Comparison of ENCODE assay signal across 17 cellular contexts in the genomic region with DNA sequence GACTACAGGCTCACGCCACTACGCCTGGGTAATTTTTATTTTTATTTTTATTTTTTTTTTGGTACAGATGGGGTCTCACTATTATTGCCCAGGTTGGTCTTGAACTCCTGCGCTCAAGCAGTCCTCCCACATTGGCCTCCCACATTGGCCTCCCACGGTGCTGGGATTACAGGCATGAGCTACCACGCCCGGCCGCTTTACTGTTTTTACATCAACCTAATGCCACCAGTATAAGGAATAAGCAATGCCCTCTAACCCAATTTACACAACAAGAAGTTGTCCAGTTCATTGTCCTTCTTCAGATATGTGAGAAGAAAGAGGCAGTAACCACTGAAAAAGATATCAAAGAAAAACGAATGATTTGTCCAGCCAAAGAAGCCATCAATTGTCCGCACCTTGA. TPM values are rescaled to one million over a fixed set of nuclear protein-coding genes. Genes with fewer than 3 reads are reported as not detected.
DNase-seq lines count a peak whose midpoint lies in the region; ATAC-seq and TF ChIP-seq lines count a peak whose summit lies in the region.
"Had no signal": no experiment of that assay in that cellular context is flagged by ENCODE, and none has a peak within 500 bp of the region (broad histone marks: within the 10 kb centered on the region; RNA-seq: fewer than 3 reads in every experiment).

No MANE protein-coding gene starts in this region.

- ATAC-seq in upper lobe of left lung (ENCODE audit: low FRiP score in 2 of 2) (no peak), natural killer cell (no peak)

- intact Hi-C loops in dendritic cell treated with granulocyte-macrophage colony-stimulating factor and Interleukin-4, amounts not matched to agents 40 ng/mL and 50 ng/mL, for 4 days (cut with micrococcal nuclease) = no loop called here
- intact Hi-C loops in natural killer cell (cut with micrococcal nuclease) = no loop called here

- no peak for TF ChIP-seq POLR2A in upper lobe of left lung (IDR thresholded peaks at IDR 0.05)

- H3K36me3 ChIP-seq in HEK293 (ENCODE audit: control insufficient read depth in 2 of 2, insufficient read depth in 1 of 2, low read length in 2 of 2) (no peaks in the 10 kb centered on the region), skeletal muscle tissue (ENCODE audit: control insufficient read depth in 3 of 3, insufficient read depth in 3 of 3, low read length in 3 of 3) (no peaks in the 10 kb centered on the region), upper lobe of left lung (peaks cover 0 to 11% (median 0%) of the 10 kb centered on the region in 4 donors)

- no peaks in the 10 kb centered on the region for H3K9me3 Mint-ChIP-seq in dendritic cell treated with granulocyte-macrophage colony-stimulating factor and Interleukin-4, amounts not matched to agents 40 ng/mL and 50 ng/mL, for 4 days
- no peaks in the 10 kb centered on the region for H3K9me3 Mint-ChIP-seq in activated naive CD4-positive, alpha-beta T cell treated with anti-CD3 and anti-CD28 coated beads, Interleukin-2, amount 10 ng/mL, durations not matched to agents 7 days and 5 days
- H3K9me3 Mint-ChIP-seq in natural killer cell = no peaks in the 10 kb centered on the region

- H3K4me1 ChIP-seq in HEK293 (ENCODE audit: control insufficient read depth, insufficient read depth, low read length) (no peaks in the 10 kb centered on the region), skeletal muscle tissue (ENCODE audit: control insufficient read depth in 3 of 3, insufficient read depth in 3 of 3, low read length in 3 of 3) (peaks cover 10 to 17% (median 15%) of the 10 kb centered on the region in 3 donors), upper lobe of left lung (peaks cover 32 to 50% (median 35%) of the 10 kb centered on the region in 4 donors)

- TF ChIP-seq EP300 in upper lobe of left lung (IDR thresholded peaks at IDR 0.05) = no peak

- H3K4me1 Mint-ChIP-seq in dendritic cell treated with granulocyte-macrophage colony-stimulating factor and Interleukin-4, amounts not matched to agents 40 ng/mL and 50 ng/mL, for 4 days (ENCODE audit: low read depth) = peaks cover 73% of the 10 kb centered on the region
- peaks cover 22% of the 10 kb centered on the region for H3K4me1 Mint-ChIP-seq in activated naive CD4-positive, alpha-beta T cell treated with anti-CD3 and anti-CD28 coated beads, Interleukin-2, amount 10 ng/mL, durations not matched to agents 7 days and 5 days
- H3K4me1 Mint-ChIP-seq in natural killer cell = no peaks in the 10 kb centered on the region

- H3K27ac ChIP-seq in HEK293 (ENCODE audit: extremely low read depth, low read depth, low read length) = no peak overlapping the region
- peak overlapping the region; percentile 12 for H3K27ac ChIP-seq in skeletal muscle tissue (ENCODE audit: low read depth, low read length)
- H3K27ac ChIP-seq in upper lobe of left lung = peak overlapping the region; percentile 46 to 69 (median 61)
- H3K27ac ChIP-seq: KMS-11, SK-N-MC had no signal

- DNase-seq in upper lobe of left lung = no peak
- DNase-seq in activated naive CD4-positive, alpha-beta T cell treated with anti-CD3 and anti-CD28 coated beads, Interleukin-2, amount 10 ng/mL, durations not matched to agents 7 days and 5 days = no peak
- no peak for DNase-seq in natural killer cell
- no peak for DNase-seq in hypothalamus (lab: John Stamatoyannopoulos, UW)
- DNase-seq: DMS79, H7, NCI-H1417 treated with DMSO at 0.1 percent for 48 hours, NCI-H2029 treated with DMSO at 0.1 percent for 48 hours, NCI-H2171, NCI-H446 treated with DMSO at 0.1 percent for 48 hours, NCI-H69, SHP77 had no signal

- peaks cover 33% of the 10 kb centered on the region for H3K36me3 Mint-ChIP-seq in dendritic cell treated with granulocyte-macrophage colony-stimulating factor and Interleukin-4, amounts not matched to agents 40 ng/mL and 50 ng/mL, for 4 days (ENCODE audit: low read depth)
- H3K36me3 Mint-ChIP-seq in activated naive CD4-positive, alpha-beta T cell treated with anti-CD3 and anti-CD28 coated beads, Interleukin-2, amount 10 ng/mL, durations not matched to agents 7 days and 5 days = no peaks in the 10 kb centered on the region
- H3K36me3 Mint-ChIP-seq in natural killer cell = no peaks in the 10 kb centered on the region

- H3K9ac ChIP-seq in skeletal muscle tissue (ENCODE audit: low read depth in 1 of 3, low read length in 3 of 3) = no peak overlapping the region
- H3K9ac ChIP-seq: KMS-11 had no signal

- H3K4me3 Mint-ChIP-seq in dendritic cell treated with granulocyte-macrophage colony-stimulating factor and Interleukin-4, amounts not matched to agents 40 ng/mL and 50 ng/mL, for 4 days = no peak overlapping the region
- no peak overlapping the region for H3K4me3 Mint-ChIP-seq in activated naive CD4-positive, alpha-beta T cell treated with anti-CD3 and anti-CD28 coated beads, Interleukin-2, amount 10 ng/mL, durations not matched to agents 7 days and 5 days
- no peak overlapping the region for H3K4me3 Mint-ChIP-seq in natural killer cell

- 87% methylated on average over 9 of the region's 9 CpGs for WGBS in upper lobe of left lung, 2 donors

- CTCF ChIA-PET in HEK293 (lab: Yijun Ruan, JAX) = interaction anchor here (0.6 kb wide), 2 partner anchors 860 to 882 kb away, joined by 3 to 6 read pairs; no protein-coding TSS in a partner anchor
- CTCF ChIA-PET in activated naive CD4-positive, alpha-beta T cell treated with anti-CD3 and anti-CD28 coated beads, Interleukin-2, amount 10 ng/mL, durations not matched to agents 7 days and 5 days (lab: Charles Lee) = no interaction called here

- TF ChIP-seq CTCF in HEK293 (tag by site-specific recombination; IDR thresholded peaks at IDR 0.05) = no peak
- no peak for TF ChIP-seq CTCF in upper lobe of left lung (IDR thresholded peaks at IDR 0.05)
- no peak for TF ChIP-seq CTCF in natural killer cell (IDR thresholded peaks at IDR 0.05)

- H3K4me3 ChIP-seq in HEK293 (ENCODE audit: low read depth, low read length) = no peak overlapping the region
- no peak overlapping the region for H3K4me3 ChIP-seq in skeletal muscle tissue (ENCODE audit: low read length in 3 of 3)
- H3K4me3 ChIP-seq in upper lobe of left lung = no peak overlapping the region
- H3K4me3 ChIP-seq: SK-N-MC had no signal

- POLR2A ChIA-PET in HEK293 (lab: Yijun Ruan, JAX) = no interaction called here

- no peaks in the 10 kb centered on the region for H3K27me3 ChIP-seq in skeletal muscle tissue (ENCODE audit: control insufficient read depth in 3 of 3, insufficient read depth in 3 of 3, low read length in 3 of 3)
- H3K27me3 ChIP-seq in upper lobe of left lung = no peaks in the 10 kb centered on the region

- no peaks in the 10 kb centered on the region for H3K9me3 ChIP-seq in HEK293 (ENCODE audit: control insufficient read depth, insufficient read depth, low read depth, low read length)
- H3K9me3 ChIP-seq in skeletal muscle tissue (ENCODE audit: control insufficient read depth in 3 of 3, low read length in 3 of 3) = no peaks in the 10 kb centered on the region
- no peaks in the 10 kb centered on the region for H3K9me3 ChIP-seq in upper lobe of left lung

- H3K27ac Mint-ChIP-seq in dendritic cell treated with granulocyte-macrophage colony-stimulating factor and Interleukin-4, amounts not matched to agents 40 ng/mL and 50 ng/mL, for 4 days = peak overlapping the region; percentile 82
- H3K27ac Mint-ChIP-seq in activated naive CD4-positive, alpha-beta T cell treated with anti-CD3 and anti-CD28 coated beads, Interleukin-2, amount 10 ng/mL, durations not matched to agents 7 days and 5 days = no peak overlapping the region
- H3K27ac Mint-ChIP-seq in natural killer cell = no peak overlapping the region

- H3K27me3 Mint-ChIP-seq in dendritic cell treated with granulocyte-macrophage colony-stimulating factor and Interleukin-4, amounts not matched to agents 40 ng/mL and 50 ng/mL, for 4 days = no peaks in the 10 kb centered on the region
- no peaks in the 10 kb centered on the region for H3K27me3 Mint-ChIP-seq in activated naive CD4-positive, alpha-beta T cell treated with anti-CD3 and anti-CD28 coated beads, Interleukin-2, amount 10 ng/mL, durations not matched to agents 7 days and 5 days
- H3K27me3 Mint-ChIP-seq in natural killer cell (ENCODE audit: low read depth in 2 of 2) = no peaks in the 10 kb centered on the region

TF ChIP-seq in HEK293, 187 proteins besides CTCF, POLR2A, EP300 and RAD21 (continues in another document):
- no peak for TF ChIP-seq ZNF768 (tag by site-specific recombination; IDR thresholded peaks at IDR 0.05)
- TF ChIP-seq OVOL3 (tag by site-specific recombination; IDR thresholded peaks at IDR 0.05) = no peak
- TF ChIP-seq, protein P1, sequence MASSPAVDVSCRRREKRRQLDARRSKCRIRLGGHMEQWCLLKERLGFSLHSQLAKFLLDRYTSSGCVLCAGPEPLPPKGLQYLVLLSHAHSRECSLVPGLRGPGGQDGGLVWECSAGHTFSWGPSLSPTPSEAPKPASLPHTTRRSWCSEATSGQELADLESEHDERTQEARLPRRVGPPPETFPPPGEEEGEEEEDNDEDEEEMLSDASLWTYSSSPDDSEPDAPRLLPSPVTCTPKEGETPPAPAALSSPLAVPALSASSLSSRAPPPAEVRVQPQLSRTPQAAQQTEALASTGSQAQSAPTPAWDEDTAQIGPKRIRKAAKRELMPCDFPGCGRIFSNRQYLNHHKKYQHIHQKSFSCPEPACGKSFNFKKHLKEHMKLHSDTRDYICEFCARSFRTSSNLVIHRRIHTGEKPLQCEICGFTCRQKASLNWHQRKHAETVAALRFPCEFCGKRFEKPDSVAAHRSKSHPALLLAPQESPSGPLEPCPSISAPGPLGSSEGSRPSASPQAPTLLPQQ (tag by site-specific recombination; IDR thresholded peaks at IDR 0.05) = no peak
- TF ChIP-seq EGR2 (tag by site-specific recombination; IDR thresholded peaks at IDR 0.05; ENCODE audit: low read depth) = peak; percentile 45; the same call in 1 of the 2 replicates
- no peak for TF ChIP-seq FEZF1 (tag by site-specific recombination; IDR thresholded peaks at IDR 0.05)
- no peak for TF ChIP-seq ZNF549 (tag by site-specific recombination; IDR thresholded peaks at IDR 0.05)
- no peak for TF ChIP-seq ZNF830 (tag by site-specific recombination; IDR thresholded peaks at IDR 0.05; ENCODE audit: low read depth)
- TF ChIP-seq, protein P2, sequence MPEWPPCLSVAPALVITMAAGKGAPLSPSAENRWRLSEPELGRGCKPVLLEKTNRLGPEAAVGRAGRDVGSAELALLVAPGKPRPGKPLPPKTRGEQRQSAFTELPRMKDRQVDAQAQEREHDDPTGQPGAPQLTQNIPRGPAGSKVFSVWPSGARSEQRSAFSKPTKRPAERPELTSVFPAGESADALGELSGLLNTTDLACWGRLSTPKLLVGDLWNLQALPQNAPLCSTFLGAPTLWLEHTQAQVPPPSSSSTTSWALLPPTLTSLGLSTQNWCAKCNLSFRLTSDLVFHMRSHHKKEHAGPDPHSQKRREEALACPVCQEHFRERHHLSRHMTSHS (tag by site-specific recombination; IDR thresholded peaks at IDR 0.05) = no peak
- no peak for TF ChIP-seq OSR2 (tag by site-specific recombination; IDR thresholded peaks at IDR 0.05)
- no peak for TF ChIP-seq GLI4 (tag by site-specific recombination; IDR thresholded peaks at IDR 0.05)
- TF ChIP-seq ZNF776 (tag by site-specific recombination; IDR thresholded peaks at IDR 0.05; ENCODE audit: borderline replicate concordance) = no peak
- no peak for TF ChIP-seq ZSCAN23 (tag by site-specific recombination; IDR thresholded peaks at IDR 0.05)

RNA-seq across cellular contexts. Expression of a gene that starts 24.4 kb away (rescaled TPM):
- total RNA-seq in skeletal muscle tissue (7.3 TPM), upper lobe of left lung (10 to 100 TPM; 46.7 to 80.7 (median 57.8) TPM), natural killer cell (1 to 10 TPM; 1.0 to 3.3 (median 1.2) TPM)
